9 cellular contexts compared by ENCODE assay signal in the genomic region with DNA sequence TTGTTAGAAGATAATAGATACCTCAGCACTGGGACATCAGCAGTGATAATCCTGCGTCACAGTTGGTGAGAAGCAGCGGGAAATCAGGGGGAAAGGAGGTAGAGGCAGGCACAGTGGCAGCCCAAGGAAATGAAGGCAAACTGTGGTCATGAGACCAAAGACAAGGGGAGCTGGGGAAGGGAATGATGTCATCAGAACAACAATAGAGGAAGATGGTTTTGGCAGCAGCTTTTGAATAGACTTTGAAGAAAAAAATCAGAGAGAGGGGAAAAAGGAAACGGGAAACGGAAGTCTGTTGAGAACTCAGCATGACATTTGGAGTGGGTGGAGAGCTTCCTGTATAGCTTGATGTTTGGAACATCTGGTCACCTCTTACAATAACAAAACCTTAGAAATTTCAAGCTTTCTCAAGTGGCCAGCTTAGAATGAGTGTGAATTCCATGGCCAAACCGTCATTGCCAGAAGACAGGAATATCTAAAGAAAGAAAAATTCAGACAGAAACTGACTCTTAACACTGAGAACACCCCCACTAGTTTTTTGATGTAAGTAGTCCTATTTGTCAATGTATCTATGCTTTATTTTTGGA. TPM values are rescaled to one million over a fixed set of nuclear protein-coding genes. Genes with fewer than 3 reads are reported as not detected.
DNase-seq lines count a peak whose midpoint lies in the region; ATAC-seq and TF ChIP-seq lines count a peak whose summit lies in the region.
"Had no signal": no experiment of that assay in that cellular context is flagged by ENCODE, and none has a peak within 500 bp of the region (broad histone marks: within the 10 kb centered on the region; RNA-seq: fewer than 3 reads in every experiment).

No MANE protein-coding gene starts in this region.

- no peak overlapping the region for H2BK120ac ChIP-seq in IMR-90 (ENCODE audit: low read depth, low read length)

- no peak overlapping the region for H2AK9ac ChIP-seq in IMR-90 (replicated peaks; ENCODE audit: low read depth, low read length, poor library complexity)

- no peak overlapping the region for H3K23ac ChIP-seq in IMR-90 (ENCODE audit: low read depth, low read length)

- BruUV-seq in IMR-90 (replicated peaks; lab: Mats Ljungman, UMichigan) = no TSS peak

- no peak overlapping the region for H4K91ac ChIP-seq in IMR-90 (ENCODE audit: insufficient read depth, low read depth, low read length)

- TF ChIP-seq RAD21 in IMR-90 (IDR thresholded peaks at IDR 0.05; ENCODE audit: low read length) = no peak

- in situ Hi-C loops in IMR-90 (cut with MboI; ENCODE audit: low sequenced_read_pairs) = loop anchor here (5.0 to 10.0 kb wide), 3 partner anchors 98 to 556 kb away; no protein-coding TSS in a partner anchor

- H2BK5ac ChIP-seq in IMR-90 (ENCODE audit: low read depth, low read length, poor library complexity, severe bottlenecking) = no peak overlapping the region

- 80% methylated on average over 2 of the region's 5 CpGs; no CpG with 5 or more reads in 1 of the 2 experiments for WGBS in IMR-90 (ENCODE audit: extremely low coverage in 2 of 2, insufficient read length in 1 of 2), 2 experiments

- H3K4me3 ChIP-seq in IMR-90 (ENCODE audit: insufficient read depth, low read depth, low read length) (no peak overlapping the region), upper lobe of right lung (no peak overlapping the region)

- H3K4me3 Mint-ChIP-seq in activated CD4-positive, alpha-beta memory T cell treated with anti-CD3 and anti-CD28 coated beads, Interleukin-2, amount 10 ng/mL, durations not matched to agents 7 days and 5 days = peak overlapping the region; percentile 22

- H3K79me1 ChIP-seq in IMR-90 (ENCODE audit: low read depth in 1 of 2, low read length in 2 of 2) = no peaks in the 10 kb centered on the region

- POLR2A ChIA-PET in IMR-90 (lab: Charles Lee; ENCODE audit: unreplicated experiment) = interaction anchor here (0.9 kb wide), 1 partner anchor 88 kb away, joined by 3 read pairs; no protein-coding TSS in a partner anchor
- POLR2A ChIA-PET in activated CD4-positive, alpha-beta memory T cell treated with anti-CD3 and anti-CD28 coated beads, Interleukin-2, amount 10 ng/mL, durations not matched to agents 7 days and 5 days (lab: Charles Lee) = interaction anchor here (0.9 to 3.7 kb wide), 14 partner anchors 9 to 172 kb away, joined by 3 to 76 read pairs (median 6); partner anchors contain the start of genes ENOSF1 and YES1

- H3K27me3 Mint-ChIP-seq in activated CD4-positive, alpha-beta memory T cell treated with anti-CD3 and anti-CD28 coated beads, Interleukin-2, amount 10 ng/mL, durations not matched to agents 7 days and 5 days = peaks cover 6% of the 10 kb centered on the region

- 0 out of 2 replicates have a peak overlapping the region, but pooled peaks have one; percentile 3 for H3K4ac ChIP-seq in IMR-90 (ENCODE audit: low read depth, low read length)

- H3K9ac ChIP-seq in IMR-90 (ENCODE audit: low read depth, low read length) = no peak overlapping the region

- dilution Hi-C loops in IMR-90 (cut with HindIII; ENCODE audit: low sequenced_read_pairs, unreplicated experiment) = no loop called here

- H2AFZ ChIP-seq in IMR-90 (replicated peaks; ENCODE audit: low read length, poor library complexity) = peak overlapping the region; percentile 84

- H3K4me1 Mint-ChIP-seq in activated CD4-positive, alpha-beta memory T cell treated with anti-CD3 and anti-CD28 coated beads, Interleukin-2, amount 10 ng/mL, durations not matched to agents 7 days and 5 days = peaks cover 21% of the 10 kb centered on the region

- H3K14ac ChIP-seq in IMR-90 (replicated peaks; ENCODE audit: low read depth, low read length) = no peak overlapping the region

- no peak overlapping the region for H2BK15ac ChIP-seq in IMR-90 (ENCODE audit: low read depth, low read length)

- H3K56ac ChIP-seq in IMR-90 (ENCODE audit: extremely low read depth, insufficient read depth, low read length) = no peak overlapping the region

- H4K5ac ChIP-seq in IMR-90 (ENCODE audit: low read depth, low read length) = 0 out of 2 replicates have a peak overlapping the region, but pooled peaks have one; percentile 42

- no peaks in the 10 kb centered on the region for H3K9me3 Mint-ChIP-seq in activated CD4-positive, alpha-beta memory T cell treated with anti-CD3 and anti-CD28 coated beads, Interleukin-2, amount 10 ng/mL, durations not matched to agents 7 days and 5 days

- no peak overlapping the region for H2BK20ac ChIP-seq in IMR-90 (ENCODE audit: low read depth, low read length)

- no peaks in the 10 kb centered on the region for H3K9me1 ChIP-seq in IMR-90 (ENCODE audit: insufficient read depth, low read length)

- peak overlapping the region; percentile 5; the same call in 1 of the 2 replicates for H3K4me2 ChIP-seq in IMR-90 (ENCODE audit: low read depth, low read length)

- 0 out of 4 replicates have a peak overlapping the region, but pooled peaks of 1 of the 2 experiments have one; percentile 19 for H4K8ac ChIP-seq in IMR-90 (ENCODE audit: low read depth in 2 of 2, low read length in 2 of 2)

- H3K36me3 Mint-ChIP-seq in activated CD4-positive, alpha-beta memory T cell treated with anti-CD3 and anti-CD28 coated beads, Interleukin-2, amount 10 ng/mL, durations not matched to agents 7 days and 5 days (ENCODE audit: low read depth) = no peaks in the 10 kb centered on the region

- no peak overlapping the region for H3K18ac ChIP-seq in IMR-90 (ENCODE audit: low read depth, low read length)

- CTCF ChIA-PET in IMR-90 (lab: Yijun Ruan, JAX) = interaction anchor here (0.5 to 4.1 kb wide), 24 partner anchors 9 to 1744 kb away, joined by 3 to 45 read pairs (median 4); no protein-coding TSS in a partner anchor
- CTCF ChIA-PET in activated CD4-positive, alpha-beta memory T cell treated with anti-CD3 and anti-CD28 coated beads, Interleukin-2, amount 10 ng/mL, durations not matched to agents 7 days and 5 days (lab: Charles Lee) = interaction anchor here (0.7 to 5.8 kb wide), 39 partner anchors 9 to 234 kb away, joined by 3 to 173 read pairs (median 6); partner anchors contain the start of genes CLUL1, ENOSF1, TYMS and YES1

- TF ChIP-seq CTCF in IMR-90 (conservative IDR thresholded peaks at IDR 0.05; ENCODE audit: low read depth, low read length) = no peak
- TF ChIP-seq CTCF in upper lobe of right lung (IDR thresholded peaks at IDR 0.05) = no peak

- peak; percentile 66 for DNase-seq in DMS 273 (lab: John Stamatoyannopoulos, UW; ENCODE audit: unreplicated experiment)
- DNase-seq in DMS 273 treated with DMSO at 0.1 percent for 48 hours (lab: John Stamatoyannopoulos, UW) = no peak
- peak; percentile 67 for DNase-seq in IMR-90
- peak; percentile 27 for DNase-seq in activated CD4-positive, alpha-beta memory T cell treated with anti-CD3 and anti-CD28 coated beads, Interleukin-2, amount 10 ng/mL, durations not matched to agents 7 days and 5 days
- peak; percentile 27 for DNase-seq in iPS-NIHi11 (ENCODE audit: low spot score)
- DNase-seq in upper lobe of right lung = no peak
- no peak for DNase-seq in NCI-H1105 (lab: John Stamatoyannopoulos, UW)

- ATAC-seq in GM21528 (IDR thresholded peaks at IDR 0.05; ENCODE audit: low FRiP score, unreplicated experiment) = peak; percentile 70
- peak; percentile 51 for ATAC-seq in IMR-90 (ENCODE audit: low read depth)
- ATAC-seq in upper lobe of right lung = peak; percentile 78

- peaks cover 5% of the 10 kb centered on the region for H3K4me1 ChIP-seq in IMR-90 (ENCODE audit: control insufficient read depth, insufficient read depth, low read length)
- peaks cover 4% of the 10 kb centered on the region for H3K4me1 ChIP-seq in upper lobe of right lung

- no peak overlapping the region for H2AK5ac ChIP-seq in IMR-90 (ENCODE audit: low read depth, low read length)

- intact Hi-C loops in IMR-90 (cut with micrococcal nuclease) (loop anchor here (10.0 kb wide), 2 partner anchors 176 to 336 kb away; partner anchors contain the start of gene TYMS), upper lobe of right lung (cut with DNase I) (loop anchor here (5.0 kb wide), 1 partner anchor 88 kb away; no protein-coding TSS in a partner anchor)

- H3K36me3 ChIP-seq in IMR-90 (ENCODE audit: control insufficient read depth, insufficient read depth, low read length) (no peaks in the 10 kb centered on the region), upper lobe of right lung (no peaks in the 10 kb centered on the region)

- H3K9me3 ChIP-seq in IMR-90 (ENCODE audit: control insufficient read depth, insufficient read depth, low read length) = no peaks in the 10 kb centered on the region
- no peaks in the 10 kb centered on the region for H3K9me3 ChIP-seq in upper lobe of right lung

- H3K27ac ChIP-seq in IMR-90 (ENCODE audit: insufficient read depth, low read length) (no peak overlapping the region), upper lobe of right lung (peak overlapping the region; percentile 55)
- H3K27ac ChIP-seq: 22Rv1 had no signal

- H3K27me3 ChIP-seq in IMR-90 (ENCODE audit: control insufficient read depth, insufficient read depth, low read length) (peaks cover 18% of the 10 kb centered on the region), upper lobe of right lung (no peaks in the 10 kb centered on the region)

- no peaks in the 10 kb centered on the region for H4K20me1 ChIP-seq in IMR-90 (ENCODE audit: insufficient read depth, low read length)

- TF ChIP-seq POLR2A in IMR-90 (IDR thresholded peaks at IDR 0.05; ENCODE audit: low read depth, low read length) = no peak

- H3K27ac Mint-ChIP-seq in activated CD4-positive, alpha-beta memory T cell treated with anti-CD3 and anti-CD28 coated beads, Interleukin-2, amount 10 ng/mL, durations not matched to agents 7 days and 5 days = peak overlapping the region; percentile 66

TF ChIP-seq in IMR-90, 13 proteins besides CTCF, POLR2A, EP300 and RAD21 (continues in another document):
- no peak for TF ChIP-seq NFE2L2 (IDR thresholded peaks at IDR 0.05; ENCODE audit: low read depth, low read length)
- TF ChIP-seq CHD1 (IDR thresholded peaks at IDR 0.05; ENCODE audit: low read depth, low read length) = no peak
- no peak for TF ChIP-seq USF2 (IDR thresholded peaks at IDR 0.05; ENCODE audit: low read depth, low read length)
- no peak for TF ChIP-seq MXI1 (IDR thresholded peaks at IDR 0.05; ENCODE audit: borderline replicate concordance, low read depth, low read length)
- no peak for TF ChIP-seq SMC3 (IDR thresholded peaks at IDR 0.05; ENCODE audit: low read depth, low read length)

RNA-seq across cellular contexts. Expression of gene YES1, which starts 18.4 kb away (rescaled TPM):
- total RNA-seq in IMR-90 (2012; rRNA removed) (62.0 and 96.9 TPM in 2 replicates), upper lobe of right lung (56.0 TPM)
- polyA plus RNA-seq in IMR-90 (2012; rRNA removed) = 14.2 and 16.7 TPM in 2 replicates
- 4.6 and 7.7 TPM in 2 replicates for polyA plus RNA-seq in IMR-90 (2012; cell fraction: cytosol; rRNA removed)
- polyA plus RNA-seq in IMR-90 (2012; cell fraction: nucleus; rRNA removed; ENCODE audit: low replicate concordance) = 5.3 and 9.6 TPM in 2 replicates
- 10 to 100 TPM; 11.2 to 12.0 TPM for total RNA-seq in activated CD4-positive, alpha-beta memory T cell treated with anti-CD3 and anti-CD28 coated beads, Interleukin-2, amount 10 ng/mL, durations not matched to agents 7 days and 5 days

Comparison
In these comparisons a context has a peak if more than half of its experiments do, and no peak if none do; other contexts are left out.
1. DNase-seq: peak in DMS 273 (single experiment), IMR-90 (single experiment), activated CD4-positive, alpha-beta memory T cell treated with anti-CD3 and anti-CD28 coated beads, Interleukin-2, amount 10 ng/mL, durations not matched to agents 7 days and 5 days (single experiment) and iPS-NIHi11 (single experiment); none in DMS 273 treated with DMSO at 0.1 percent for 48 hours (single experiment), upper lobe of right lung (single experiment) and NCI-H1105 (single experiment).
2. Peak in every context shown above with its lines, with median percentiles within 50 percentile points of each other: ATAC-seq.